8 cellular contexts compared by ENCODE assay signal in the genomic region with DNA sequence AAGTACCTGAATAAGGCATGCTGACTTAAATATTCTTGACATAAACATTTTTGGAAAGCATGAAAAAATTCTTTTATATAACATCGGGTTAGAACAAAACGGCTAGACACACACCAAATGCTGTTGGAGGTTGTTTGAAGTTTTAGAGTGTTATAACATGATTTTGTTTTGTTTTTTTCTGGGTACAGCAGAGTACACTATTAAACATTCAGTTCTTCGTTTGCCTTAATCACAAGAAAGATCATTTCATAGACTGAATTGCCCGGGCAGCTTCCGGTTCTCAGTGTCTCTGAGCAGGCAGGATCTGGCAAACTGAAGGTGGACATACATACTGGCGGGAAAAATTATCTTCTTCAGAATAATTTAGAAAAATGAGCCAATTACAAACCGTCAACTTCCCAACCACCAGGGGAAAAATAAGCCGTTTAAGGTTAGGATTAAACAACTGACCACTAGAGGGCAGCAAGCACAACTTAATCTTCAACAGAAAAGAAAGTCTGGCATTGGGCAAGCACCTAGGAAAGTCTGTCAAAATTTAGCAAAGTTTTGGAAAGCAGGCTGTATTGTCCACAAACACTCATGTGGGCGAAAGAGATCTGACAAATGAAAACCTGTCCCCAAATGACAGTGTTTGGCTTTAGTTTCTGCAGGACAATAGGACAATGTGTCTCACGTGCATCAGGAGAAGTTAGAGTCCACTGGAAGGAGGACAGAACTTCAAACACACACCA. TPM values are rescaled to one million over a fixed set of nuclear protein-coding genes. Genes with fewer than 3 reads are reported as not detected.
DNase-seq lines count a peak whose midpoint lies in the region; ATAC-seq, FAIRE-seq and TF ChIP-seq lines count a peak whose summit lies in the region.

No MANE protein-coding gene starts in this region.

- peaks cover 26 to 95% (median 62%) of the 10 kb centered on the region in 4 donors for H3K4me1 Mint-ChIP-seq in CD4-positive, CD25-positive, alpha-beta regulatory T cell
- H3K4me1 Mint-ChIP-seq in activated naive CD8-positive, alpha-beta T cell (ENCODE audit: low read depth) = peaks cover 89% of the 10 kb centered on the region

- H3K4me3 ChIP-seq in CD4-positive, CD25-positive, alpha-beta regulatory T cell (ENCODE audit: low read depth, low read length) = peak overlapping the region; percentile 87
- H3K4me3 ChIP-seq in MG63 = peak overlapping the region; percentile 53
- H3K4me3 ChIP-seq in ovary = no peak overlapping the region

- peak overlapping the region; percentile 93 to 100 (median 94) for H3K27ac Mint-ChIP-seq in CD4-positive, CD25-positive, alpha-beta regulatory T cell
- peak overlapping the region; percentile 94 for H3K27ac Mint-ChIP-seq in activated naive CD8-positive, alpha-beta T cell

- peak; percentile 72 for FAIRE-seq in RCC 7860 (lab: Jason Lieb, UNC)

- peak; percentile 84 to 99 (median 97) for TF ChIP-seq CTCF in ovary (IDR thresholded peaks at IDR 0.05)

- H3K4me1 ChIP-seq in CD4-positive, CD25-positive, alpha-beta regulatory T cell (ENCODE audit: control insufficient read depth, insufficient read depth, low read length, poor library complexity, severe bottlenecking) = peaks cover 72% of the 10 kb centered on the region
- peaks cover 7% of the 10 kb centered on the region for H3K4me1 ChIP-seq in ovary (ENCODE audit: insufficient read depth)

- peak; percentile 11 for TF ChIP-seq POLR2A in ovary (IDR thresholded peaks at IDR 0.05)

- H3K9me3 ChIP-seq in CD4-positive, CD25-positive, alpha-beta regulatory T cell (ENCODE audit: control insufficient read depth in 2 of 2, low read length in 2 of 2) = no peaks in the 10 kb centered on the region
- H3K9me3 ChIP-seq in MG63 (no peaks in the 10 kb centered on the region), ovary (no peaks in the 10 kb centered on the region)

- peak; percentile 47 to 61 for ATAC-seq in CD4-positive, CD25-positive, alpha-beta regulatory T cell (ENCODE audit: low read depth in 2 of 2)
- ATAC-seq in GM19452 (IDR thresholded peaks at IDR 0.05; ENCODE audit: unreplicated experiment) (peak; percentile 46), HG02759 (IDR thresholded peaks at IDR 0.05; ENCODE audit: unreplicated experiment) (no peak)

- peaks cover 59% of the 10 kb centered on the region for H3K36me3 Mint-ChIP-seq in CD4-positive, CD25-positive, alpha-beta regulatory T cell
- peaks cover 23% of the 10 kb centered on the region for H3K36me3 Mint-ChIP-seq in activated naive CD8-positive, alpha-beta T cell

- H3K27me3 Mint-ChIP-seq in CD4-positive, CD25-positive, alpha-beta regulatory T cell = no peaks in the 10 kb centered on the region
- no peaks in the 10 kb centered on the region for H3K27me3 Mint-ChIP-seq in activated naive CD8-positive, alpha-beta T cell

- DNase-seq in CD4-positive, CD25-positive, alpha-beta regulatory T cell = peak; percentile 61 to 89 (median 81)
- DNase-seq in MG63 (peak; percentile 42), RCC 7860 (ENCODE audit: low spot score) (peak; percentile 77), glomerular endothelial cell (ENCODE audit: extremely low read depth, low read depth, low spot score) (peak; percentile 97), ovary (peak in 4 of 5 donors; percentile 43 to 75 (median 52))

- peaks cover 62% of the 10 kb centered on the region for H3K36me3 ChIP-seq in CD4-positive, CD25-positive, alpha-beta regulatory T cell (ENCODE audit: control insufficient read depth, insufficient read depth, low read length)
- H3K36me3 ChIP-seq in MG63 = peaks cover 88% of the 10 kb centered on the region
- H3K36me3 ChIP-seq in ovary = no peaks in the 10 kb centered on the region

- 2 to 5% (median 3%) methylated on average over 10 of the region's 10 CpGs for WGBS in ovary, 3 donors

- no peaks in the 10 kb centered on the region for H3K9me3 Mint-ChIP-seq in CD4-positive, CD25-positive, alpha-beta regulatory T cell
- H3K9me3 Mint-ChIP-seq in activated naive CD8-positive, alpha-beta T cell (ENCODE audit: low read depth) = no peaks in the 10 kb centered on the region

- H3K4me3 Mint-ChIP-seq in CD4-positive, CD25-positive, alpha-beta regulatory T cell = peak overlapping the region; percentile 85 to 95 (median 90)
- peak overlapping the region; percentile 90 for H3K4me3 Mint-ChIP-seq in activated naive CD8-positive, alpha-beta T cell

- peak overlapping the region; percentile 90 for H3K27ac ChIP-seq in CD4-positive, CD25-positive, alpha-beta regulatory T cell (ENCODE audit: insufficient read depth, low read length, poor library complexity, severe bottlenecking)
- peak overlapping the region in 1 of 2 donors; percentile 50 for H3K27ac ChIP-seq in ovary

- intact Hi-C loops in ovary (cut with DNase I) = loop anchor here in 3 of 4 donors (5.0 to 10.0 kb wide), 4 partner anchors 336 to 366 kb away; no protein-coding TSS in a partner anchor

- no peaks in the 10 kb centered on the region for H3K27me3 ChIP-seq in CD4-positive, CD25-positive, alpha-beta regulatory T cell (ENCODE audit: control insufficient read depth, insufficient read depth, low read length)
- H3K27me3 ChIP-seq in MG63 = no peaks in the 10 kb centered on the region
- H3K27me3 ChIP-seq in ovary = no peaks in the 10 kb centered on the region

- TF ChIP-seq EP300 in ovary (IDR thresholded peaks at IDR 0.05) = no peak

RNA-seq across cellular contexts. Expression of a gene that starts 15.0 kb away (rescaled TPM):
- 70.9 TPM for total RNA-seq in CD4-positive, CD25-positive, alpha-beta regulatory T cell
- 10 to 100 TPM; 15.6 to 28.6 (median 17.5) TPM for polyA plus RNA-seq in CD4-positive, CD25-positive, alpha-beta regulatory T cell
- total RNA-seq in MG63 (2014; rRNA removed; shearing (Covaris generic); ENCODE audit: low replicate concordance) = 15.7 and 22.6 TPM in 2 replicates
- total RNA-seq in glomerular endothelial cell (21.5 and 31.4 TPM in 2 replicates), ovary (10 to 100 TPM; 13.5 to 69.7 (median 21.2) TPM)
- polyA plus RNA-seq in ovary = 10 to 100 TPM; 13.1 to 20.8 TPM

Comparison
In these comparisons a context has a peak if more than half of its experiments do, and no peak if none do; other contexts are left out.
1. DNase-seq: peak in every context shown above with its lines; median percentile 97 in glomerular endothelial cell; 81 in CD4-positive, CD25-positive, alpha-beta regulatory T cell; 77 in RCC 7860; 52 in ovary; 42 in MG63.